17 cellular contexts compared by ENCODE assay signal in the genomic region with DNA sequence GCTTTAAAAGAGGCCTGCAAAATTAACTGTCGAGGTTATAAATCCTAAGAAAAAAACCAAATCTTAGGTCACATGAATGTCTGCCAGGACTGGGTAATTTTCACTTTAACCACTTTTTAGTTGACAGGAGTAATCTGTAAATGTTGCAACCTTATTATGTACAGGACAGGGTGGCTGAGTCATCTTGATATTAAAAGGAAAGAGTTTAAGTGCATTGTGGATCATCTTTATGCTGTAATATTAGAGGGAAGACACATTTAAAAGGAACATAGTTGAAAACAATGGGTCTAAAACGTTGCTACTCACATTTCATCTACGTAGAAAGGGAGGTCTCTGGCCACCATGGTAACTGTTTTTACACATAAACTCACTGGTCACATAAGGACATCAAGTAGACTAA.
DNase-seq lines count a peak whose midpoint lies in the region; ATAC-seq and TF ChIP-seq lines count a peak whose summit lies in the region.
"Had no signal": no experiment of that assay in that cellular context is flagged by ENCODE, and none has a peak within 500 bp of the region (broad histone marks: within the 10 kb centered on the region; RNA-seq: fewer than 3 reads in every experiment).

No MANE protein-coding gene starts in this region.

- intact Hi-C loops in gastrocnemius medialis (cut with DNase I; ENCODE audit: low total_unique reads): loop anchor here (5.0 kb wide), 1 partner anchor 501 kb away; no protein-coding TSS in a partner anchor

- DNase-seq in HCEC 1CT (peak; percentile 58), adipocyte (ENCODE audit: low read depth) (peak; percentile 54), fibroblast of the conjunctiva (ENCODE audit: low read depth) (peak; percentile 34), gastrocnemius medialis (no peak), NCI-H510A (lab: John Stamatoyannopoulos, UW) (no peak), hypothalamus (lab: John Stamatoyannopoulos, UW) (no peak)
- DNase-seq: activated CD4-positive, alpha-beta T cell treated with anti-CD3 and anti-CD28 coated beads, Interleukin-2, amount 50 U/mL, for 1 hour; BE2C; MV-4-11; naive thymus-derived CD4-positive, alpha-beta T cell; NCI-H2171 treated with DMSO at 0.1 percent for 48 hours; NK-92 treated with Interleukin-12 subunit alpha and Interleukin-12 subunit beta, amount 100 ng/mL, for 24 hours; stimulated activated CD4-positive, alpha-beta T cell treated with anti-CD3 and anti-CD28 coated beads, Interleukin-4, amount 100 ng/mL, for 1 hour; trophoblast cell had no signal

- H3K4me3 ChIP-seq in adipocyte (ENCODE audit: low read length) (no peak overlapping the region), gastrocnemius medialis (no peak overlapping the region)

- no peaks in the 10 kb centered on the region for H3K9me3 ChIP-seq in adipocyte (ENCODE audit: control insufficient read depth, low read length)
- no peaks in the 10 kb centered on the region for H3K9me3 ChIP-seq in gastrocnemius medialis
- H3K9me3 ChIP-seq: BE2C had no signal

- peaks cover 15% of the 10 kb centered on the region for H3K4me1 ChIP-seq in adipocyte (ENCODE audit: control insufficient read depth, insufficient read depth, low read length)
- peaks cover 0 to 10% of the 10 kb centered on the region in 2 donors for H3K4me1 ChIP-seq in gastrocnemius medialis
- H3K4me1 ChIP-seq: BE2C had no signal

- no peak overlapping the region for H3K9ac ChIP-seq in adipocyte (ENCODE audit: low read length)

- ATAC-seq in gastrocnemius medialis: peak; percentile 50 to 53
- ATAC-seq in HG03442 (IDR thresholded peaks at IDR 0.05; ENCODE audit: unreplicated experiment): no peak
- no peak for ATAC-seq in HG03439 (IDR thresholded peaks at IDR 0.05; ENCODE audit: unreplicated experiment)
- ATAC-seq: HepG2; naive thymus-derived CD4-positive, alpha-beta T cell had no signal

- H3K36me3 ChIP-seq in adipocyte (ENCODE audit: control insufficient read depth, insufficient read depth, low read length, severe bottlenecking): no peaks in the 10 kb centered on the region
- no peaks in the 10 kb centered on the region for H3K36me3 ChIP-seq in gastrocnemius medialis
- H3K36me3 ChIP-seq: BE2C had no signal

- H3K27ac ChIP-seq in gastrocnemius medialis: no peak overlapping the region

- H3K27me3 ChIP-seq in adipocyte (replicated peaks; ENCODE audit: control insufficient read depth, insufficient read depth, low read length) (no peaks in the 10 kb centered on the region), gastrocnemius medialis (no peaks in the 10 kb centered on the region)
- H3K27me3 ChIP-seq: BE2C had no signal

- TF ChIP-seq POLR2A in gastrocnemius medialis (IDR thresholded peaks at IDR 0.05): no peak

- TF ChIP-seq CTCF in gastrocnemius medialis (IDR thresholded peaks at IDR 0.05 in 4 of 5, conservative IDR thresholded peaks at IDR 0.05 in 1 of 5): no peak

- in situ Hi-C loops in gastrocnemius medialis (cut with MboI; ENCODE audit: low sequenced_read_pairs in 4 of 4): no loop called here

Comparison
In these comparisons a context has a peak if more than half of its experiments do, and no peak if none do; other contexts are left out.
1. DNase-seq: peak in HCEC 1CT (single experiment), adipocyte (single experiment) and fibroblast of the conjunctiva (single experiment); none in gastrocnemius medialis (0 of 2), NCI-H510A (single experiment) and hypothalamus (0 of 51).
2. ATAC-seq: peak in gastrocnemius medialis (2 of 2); none in HG03442 (single experiment) and HG03439 (single experiment).